ENCODE assay signal across 24 cellular contexts in genomic region chr3:25421747-25422146, GRCh38.
"Had no signal": no experiment of that assay in that cellular context is flagged by ENCODE, and none has a peak within 500 bp of the region (broad histone marks: within the 10 kb centered on the region; RNA-seq: fewer than 3 reads in every experiment).

No MANE protein-coding gene starts in this region.

- H3K4me3 Mint-ChIP-seq: dendritic cell treated with granulocyte-macrophage colony-stimulating factor and Interleukin-4, amounts not matched to agents 40 ng/mL and 50 ng/mL, for 4 days; effector memory CD8-positive, alpha-beta T cell; immature natural killer cell; naive B cell; nephron had no signal

- H3K36me3 ChIP-seq: esophagus squamous epithelium, gastroesophageal sphincter, pancreas, prostate gland, stomach had no signal

- ATAC-seq: effector memory CD8-positive, alpha-beta T cell; gastroesophageal sphincter; left cardiac atrium; pancreas; sciatic nerve had no signal

- H3K4me1 Mint-ChIP-seq: naive B cell had no signal

- H3K4me1 ChIP-seq: pancreas had no signal

- H3K36me3 Mint-ChIP-seq: naive B cell had no signal

- H3K9me3 ChIP-seq: esophagus squamous epithelium, gastroesophageal sphincter, pancreas, prostate gland had no signal

- H3K9me3 Mint-ChIP-seq: dendritic cell treated with granulocyte-macrophage colony-stimulating factor and Interleukin-4, amounts not matched to agents 40 ng/mL and 50 ng/mL, for 4 days; effector memory CD8-positive, alpha-beta T cell; immature natural killer cell had no signal

- H3K27ac ChIP-seq: esophagus squamous epithelium, gastroesophageal sphincter, pancreas, prostate gland, skin epidermis, stomach had no signal

- H3K4me3 ChIP-seq: esophagus squamous epithelium, gastroesophageal sphincter, pancreas, prostate gland, skin epidermis, stomach had no signal

- H3K27me3 ChIP-seq: esophagus squamous epithelium, gastroesophageal sphincter, pancreas, stomach had no signal

- DNase-seq: cerebellar nuclear complex; effector memory CD8-positive, alpha-beta T cell; esophagus squamous epithelium; foreskin fibroblast; glutamatergic neuron; immature natural killer cell; left cardiac atrium; mammary epithelial cell; naive B cell; occipital lobe; pancreas; retina; stimulated activated CD4-positive, alpha-beta T cell treated with anti-CD3 and anti-CD28 coated beads, Interleukin-12 subunit alpha, Interleukin-12 subunit beta, amount 100 ng/mL, for 4 hours; stimulated activated naive CD4-positive, alpha-beta T cell; stomach; trophoblast cell had no signal

- H3K27ac Mint-ChIP-seq: dendritic cell treated with granulocyte-macrophage colony-stimulating factor and Interleukin-4, amounts not matched to agents 40 ng/mL and 50 ng/mL, for 4 days; effector memory CD8-positive, alpha-beta T cell; immature natural killer cell; naive B cell had no signal

- FAIRE-seq: colon, keratinocyte, pancreas had no signal
